In genomic region chr15:66294932-66295235, GRCh38 we compare ENCODE assay signal across 8 cellular contexts.
DNase-seq lines count a peak whose midpoint lies in the region; ATAC-seq and TF ChIP-seq lines count a peak whose summit lies in the region.

No MANE protein-coding gene starts in this region.

- H3K4me3 ChIP-seq in AG04449 (ENCODE audit: low read depth, low read length) (peak overlapping the region; percentile 64), mucosa of stomach (ENCODE audit: low read length) (no peak overlapping the region)

- H3K4me3 Mint-ChIP-seq in activated naive CD8-positive, alpha-beta T cell treated with anti-CD3 and anti-CD28 coated beads, Interleukin-2, amount 50 U/mL, for 24 hours, result peak overlapping the region; percentile 84

- H3K27me3 Mint-ChIP-seq in activated naive CD8-positive, alpha-beta T cell treated with anti-CD3 and anti-CD28 coated beads, Interleukin-2, amount 50 U/mL, for 24 hours, result no peaks in the 10 kb centered on the region

- H3K9me3 Mint-ChIP-seq in activated naive CD8-positive, alpha-beta T cell treated with anti-CD3 and anti-CD28 coated beads, Interleukin-2, amount 50 U/mL, for 24 hours, result no peaks in the 10 kb centered on the region

- DNase-seq in AG04449 (ENCODE audit: low read depth, low spot score) (peak; percentile 10), HCEC 1CT (peak; percentile 18), RPMI8226 (no peak)
- DNase-seq in activated naive CD8-positive, alpha-beta T cell treated with anti-CD3 and anti-CD28 coated beads, Interleukin-2, amount 50 U/mL, for 24 hours, result no peak
- no peak for DNase-seq in stimulated activated CD4-positive, alpha-beta T cell treated with anti-CD3 and anti-CD28 coated beads, Interleukin-4, amount 100 ng/mL, for 24 hours

- no peaks in the 10 kb centered on the region for H3K9me3 ChIP-seq in mucosa of stomach (ENCODE audit: control insufficient read depth, low read length)

- peak overlapping the region; percentile 95 for H3K27ac Mint-ChIP-seq in activated naive CD8-positive, alpha-beta T cell treated with anti-CD3 and anti-CD28 coated beads, Interleukin-2, amount 50 U/mL, for 24 hours

- H3K27me3 ChIP-seq in mucosa of stomach (ENCODE audit: control insufficient read depth, insufficient read depth, low read length), result no peaks in the 10 kb centered on the region

- CTCF ChIA-PET in AG04449 (lab: Yijun Ruan, JAX), result interaction anchor here (0.7 to 1.4 kb wide), 4 partner anchors 9 to 204 kb away, joined by 3 to 5 read pairs (median 4); partner anchors contain the start of gene SNAPC5

- peak overlapping the region; percentile 85 for H3K9ac ChIP-seq in mucosa of stomach (ENCODE audit: low read length)

- POLR2A ChIA-PET in AG04449 (lab: Yijun Ruan, JAX), result no interaction called here

- H3K36me3 ChIP-seq in mucosa of stomach (ENCODE audit: control insufficient read depth, insufficient read depth, low read length), result no peaks in the 10 kb centered on the region

- H3K4me1 ChIP-seq in mucosa of stomach (ENCODE audit: control insufficient read depth, insufficient read depth, low read length), result peaks cover 33% of the 10 kb centered on the region

- no peak for TF ChIP-seq CTCF in AG04449 (IDR thresholded peaks at IDR 0.05; ENCODE audit: insufficient read depth, low read length, missing control alignments)

- peaks cover 13% of the 10 kb centered on the region for H3K36me3 Mint-ChIP-seq in activated naive CD8-positive, alpha-beta T cell treated with anti-CD3 and anti-CD28 coated beads, Interleukin-2, amount 50 U/mL, for 24 hours (ENCODE audit: low read depth)

- no peak for ATAC-seq in activated naive CD8-positive, alpha-beta T cell treated with anti-CD3 and anti-CD28 coated beads, Interleukin-2, amount 50 U/mL, for 24 hours
- ATAC-seq in HG02885 (IDR thresholded peaks at IDR 0.05; ENCODE audit: poor library complexity, unreplicated experiment) (no peak), GM19463 (IDR thresholded peaks at IDR 0.05; ENCODE audit: unreplicated experiment) (no peak)

- H3K4me1 Mint-ChIP-seq in activated naive CD8-positive, alpha-beta T cell treated with anti-CD3 and anti-CD28 coated beads, Interleukin-2, amount 50 U/mL, for 24 hours, result peaks cover 40% of the 10 kb centered on the region

Comparison
In these comparisons a context has a peak if more than half of its experiments do, and no peak if none do; other contexts are left out.
1. DNase-seq: peak in AG04449 (single experiment) and HCEC 1CT (single experiment); none in activated naive CD8-positive, alpha-beta T cell treated with anti-CD3 and anti-CD28 coated beads, Interleukin-2, amount 50 U/mL, for 24 hours (single experiment), RPMI8226 (single experiment) and stimulated activated CD4-positive, alpha-beta T cell treated with anti-CD3 and anti-CD28 coated beads, Interleukin-4, amount 100 ng/mL, for 24 hours (single experiment).